26 cellular contexts compared by ENCODE assay signal in genomic region chr12:99745106-99745505, GRCh38.
"Had no signal": no experiment of that assay in that cellular context is flagged by ENCODE, and none has a peak within 500 bp of the region (broad histone marks: within the 10 kb centered on the region; RNA-seq: fewer than 3 reads in every experiment).

No MANE protein-coding gene starts in this region.

- H3K27me3 ChIP-seq: neural progenitor cell, neutrophil, right atrium auricular region, sigmoid colon, spleen, suprapubic skin, tibial artery, upper lobe of right lung had no signal

- H3K4me1 Mint-ChIP-seq: mesothelial cell of epicardium; naive B cell; natural killer cell; nephron progenitor cell; neural progenitor cell; stimulated activated effector memory CD8-positive, alpha-beta T cell treated with anti-CD3 and anti-CD28 coated beads, Interleukin-12 subunit alpha, Interleukin-12 subunit beta, amount 100 ng/mL, for 72 hours had no signal

- DNase-seq: islet precursor cell; left ventricle myocardium inferior; mesendoderm; naive B cell; natural killer cell; nephron progenitor cell; occipital lobe; psoas muscle; sigmoid colon; small intestine; spleen; stimulated activated CD4-positive, alpha-beta T cell treated with anti-CD3 and anti-CD28 coated beads, Interleukin-4, amount 100 ng/mL, for 24 hours; stimulated activated naive CD4-positive, alpha-beta T cell; tibial artery; trophoblast cell; upper lobe of right lung had no signal

- H3K4me3 Mint-ChIP-seq: mesothelial cell of epicardium; naive B cell; natural killer cell; nephron progenitor cell; neural progenitor cell; stimulated activated effector memory CD8-positive, alpha-beta T cell treated with anti-CD3 and anti-CD28 coated beads, Interleukin-12 subunit alpha, Interleukin-12 subunit beta, amount 100 ng/mL, for 72 hours; stimulated activated naive CD8-positive, alpha-beta T cell treated with anti-CD3 and anti-CD28 coated beads, Interleukin-15, Interleukin-2, amounts not matched to agents 100 ng/mL and 50 ng/mL, for 24 hours had no signal

- H3K4me1 ChIP-seq: left ventricle myocardium inferior, neural progenitor cell, parathyroid adenoma, psoas muscle, right atrium auricular region, spleen, suprapubic skin, upper lobe of right lung had no signal

- H3K36me3 ChIP-seq: left ventricle myocardium inferior, neural progenitor cell, neutrophil, right atrium auricular region, sigmoid colon, spleen, suprapubic skin, thoracic aorta, tibial artery, upper lobe of right lung had no signal

- ATAC-seq: natural killer cell; psoas muscle; stimulated activated effector memory CD8-positive, alpha-beta T cell treated with anti-CD3 and anti-CD28 coated beads, Interleukin-12 subunit alpha, Interleukin-12 subunit beta, amount 100 ng/mL, for 72 hours; upper lobe of right lung had no signal

- H2AFZ ChIP-seq: neural progenitor cell, parathyroid adenoma had no signal

- H3K9me3 Mint-ChIP-seq: mesothelial cell of epicardium; nephron progenitor cell; neural progenitor cell; stimulated activated naive CD8-positive, alpha-beta T cell treated with anti-CD3 and anti-CD28 coated beads, Interleukin-15, Interleukin-2, amounts not matched to agents 100 ng/mL and 50 ng/mL, for 24 hours had no signal

- H3K27ac ChIP-seq: left ventricle myocardium inferior, neural progenitor cell, neutrophil, parathyroid adenoma, psoas muscle, right atrium auricular region, sigmoid colon, spleen, suprapubic skin, thoracic aorta, tibial artery, upper lobe of right lung had no signal

- H3K4me3 ChIP-seq: left ventricle myocardium inferior, lung, neural progenitor cell, psoas muscle, right atrium auricular region, sigmoid colon, spleen, suprapubic skin, thoracic aorta, tibial artery, upper lobe of right lung had no signal

- H3K79me2 ChIP-seq: parathyroid adenoma had no signal

- H3K27me3 Mint-ChIP-seq: naive B cell; stimulated activated naive CD8-positive, alpha-beta T cell treated with anti-CD3 and anti-CD28 coated beads, Interleukin-15, Interleukin-2, amounts not matched to agents 100 ng/mL and 50 ng/mL, for 24 hours had no signal

- H3K4me2 ChIP-seq: neural progenitor cell had no signal

- H3K36me3 Mint-ChIP-seq: mesothelial cell of epicardium; naive B cell; natural killer cell; neural progenitor cell; stimulated activated effector memory CD8-positive, alpha-beta T cell treated with anti-CD3 and anti-CD28 coated beads, Interleukin-12 subunit alpha, Interleukin-12 subunit beta, amount 100 ng/mL, for 72 hours had no signal

- H3K9ac ChIP-seq: neural progenitor cell, parathyroid adenoma had no signal

- H3K27ac Mint-ChIP-seq: mesothelial cell of epicardium; naive B cell; natural killer cell; nephron progenitor cell; neural progenitor cell; stimulated activated effector memory CD8-positive, alpha-beta T cell treated with anti-CD3 and anti-CD28 coated beads, Interleukin-12 subunit alpha, Interleukin-12 subunit beta, amount 100 ng/mL, for 72 hours; stimulated activated naive CD8-positive, alpha-beta T cell treated with anti-CD3 and anti-CD28 coated beads, Interleukin-15, Interleukin-2, amounts not matched to agents 100 ng/mL and 50 ng/mL, for 24 hours had no signal

- H3K9me3 ChIP-seq: left ventricle myocardium inferior, neutrophil, psoas muscle, right atrium auricular region, sigmoid colon, suprapubic skin, thoracic aorta, tibial artery, upper lobe of right lung had no signal
